ENCODE assay signal across 8 cellular contexts in the genomic region with DNA sequence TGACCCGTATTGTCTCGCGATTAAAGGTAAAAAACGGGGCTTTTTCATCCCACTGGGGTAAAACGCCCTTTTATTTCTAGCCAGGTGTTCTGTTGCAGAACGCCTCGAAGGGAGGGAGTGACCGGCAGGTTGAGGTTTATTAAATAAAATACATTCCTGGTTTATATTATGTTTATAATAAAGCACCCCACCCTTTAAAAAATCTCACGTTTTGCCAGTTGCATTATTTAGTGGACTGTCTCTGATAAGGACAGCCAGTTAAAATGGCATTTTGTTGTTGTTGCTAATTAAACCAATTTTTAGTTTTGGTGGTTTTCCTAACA. TPM values are rescaled to one million over a fixed set of nuclear protein-coding genes. Genes with fewer than 3 reads are reported as not detected.
DNase-seq lines count a peak whose midpoint lies in the region; ATAC-seq, FAIRE-seq and TF ChIP-seq lines count a peak whose summit lies in the region.

No MANE protein-coding gene starts in this region.

- H3K9me3 Mint-ChIP-seq in MCF 10A (ENCODE audit: unreplicated experiment) = peaks cover 16% of the 10 kb centered on the region

- H3K27me3 ChIP-seq in breast epithelium (no peaks in the 10 kb centered on the region), bronchial epithelial cell (ENCODE audit: control insufficient read depth, insufficient read depth, low read length) (no peaks in the 10 kb centered on the region), mesendoderm (ENCODE audit: insufficient read depth, low read length, poor library complexity) (no peaks in the 10 kb centered on the region)

- TF ChIP-seq CTCF in breast epithelium (IDR thresholded peaks at IDR 0.05) (no peak), MCF 10A (IDR thresholded peaks at IDR 0.05; ENCODE audit: unreplicated experiment) (no peak), bronchial epithelial cell (IDR thresholded peaks at IDR 0.05; ENCODE audit: insufficient read depth, low read length, severe bottlenecking) (no peak)

- H3K4me1 ChIP-seq in breast epithelium = no peaks in the 10 kb centered on the region
- H3K4me1 ChIP-seq in mesendoderm (ENCODE audit: control insufficient read depth, low read depth, low read length) = no peaks in the 10 kb centered on the region
- no peaks in the 10 kb centered on the region for H3K4me1 ChIP-seq in urinary bladder (ENCODE audit: insufficient read depth)

- H3K79me1 ChIP-seq in mesendoderm (ENCODE audit: low read length) = peaks cover 4% of the 10 kb centered on the region

- H3K36me3 ChIP-seq in breast epithelium (no peaks in the 10 kb centered on the region), bronchial epithelial cell (ENCODE audit: control insufficient read depth, insufficient read depth, low read length) (no peaks in the 10 kb centered on the region), mesendoderm (ENCODE audit: control insufficient read depth, insufficient read depth, low read length) (peaks cover 2% of the 10 kb centered on the region), urinary bladder (ENCODE audit: insufficient read depth) (peaks cover 2% of the 10 kb centered on the region)

- H3K4me3 Mint-ChIP-seq in MCF 10A (ENCODE audit: unreplicated experiment) = no peak overlapping the region

- no peak for FAIRE-seq in bronchial epithelial cell (lab: Jason Lieb, UNC)

- no peak overlapping the region for H2AK5ac ChIP-seq in mesendoderm (ENCODE audit: low read length)

- H3K9me3 ChIP-seq in breast epithelium = peaks cover 66 to 69% of the 10 kb centered on the region in 2 donors

- no peaks in the 10 kb centered on the region for H3K36me3 Mint-ChIP-seq in MCF 10A (ENCODE audit: insufficient read depth, unreplicated experiment)

- H3K9ac ChIP-seq in mesendoderm (ENCODE audit: low read length) = peak overlapping the region; percentile 69

- no peak overlapping the region for H2BK5ac ChIP-seq in mesendoderm (ENCODE audit: low read length)

- CTCF ChIA-PET in MCF 10A (lab: Yijun Ruan, JAX) = no interaction called here

- no peak overlapping the region for H3K23ac ChIP-seq in mesendoderm (ENCODE audit: low read length)

- H3K4me3 ChIP-seq in breast epithelium = peak overlapping the region; percentile 59 to 84 (median 67)
- H3K4me3 ChIP-seq in bronchial epithelial cell (ENCODE audit: low read depth, low read length) = peak overlapping the region; percentile 68
- peak overlapping the region; percentile 59 for H3K4me3 ChIP-seq in mesendoderm (ENCODE audit: low read length)
- peak overlapping the region; percentile 76 for H3K4me3 ChIP-seq in urinary bladder (ENCODE audit: low read depth, low read length)

- H3K4me1 Mint-ChIP-seq in MCF 10A (ENCODE audit: insufficient read depth, unreplicated experiment) = no peaks in the 10 kb centered on the region

- no peaks in the 10 kb centered on the region for H3K27me3 Mint-ChIP-seq in MCF 10A (ENCODE audit: insufficient read depth, unreplicated experiment)

- no peak overlapping the region for H4K8ac ChIP-seq in mesendoderm (ENCODE audit: low read depth, low read length)

- H3K56ac ChIP-seq in mesendoderm (ENCODE audit: low read length) = peak overlapping the region; percentile 83

- no CpG with 5 or more reads among the region's 9 CpGs for WGBS in mesendoderm (ENCODE audit: extremely low coverage, insufficient coverage, low lambda C conversion rate)
- WGBS in urinary bladder = 1% methylated on average over 9 of the region's 9 CpGs

- ATAC-seq in GM18861 (IDR thresholded peaks at IDR 0.05; ENCODE audit: unreplicated experiment) (no peak), GM18505 (IDR thresholded peaks at IDR 0.05; ENCODE audit: unreplicated experiment) (no peak), HG03097 (IDR thresholded peaks at IDR 0.05; ENCODE audit: low FRiP score, unreplicated experiment) (no peak)

- H3K4me2 ChIP-seq in mesendoderm (ENCODE audit: low read length) = peak overlapping the region; percentile 38

- no peak overlapping the region for H2BK120ac ChIP-seq in mesendoderm (ENCODE audit: low read depth, low read length)

- H3K79me2 ChIP-seq in mesendoderm (ENCODE audit: control insufficient read depth, insufficient read depth, low read length) = peaks cover 11% of the 10 kb centered on the region

- H3K27ac Mint-ChIP-seq in MCF 10A (ENCODE audit: low read depth, unreplicated experiment) = no peak overlapping the region

- POLR2A ChIA-PET in MCF 10A (lab: Yijun Ruan, JAX) = no interaction called here

- H3K4ac ChIP-seq in mesendoderm (ENCODE audit: low read depth, low read length) = no peak overlapping the region

- BruUV-seq in MCF 10A (replicated peaks; lab: Mats Ljungman, UMichigan) = no TSS peak

- intact Hi-C loops in breast epithelium (cut with DNase I; ENCODE audit: low total_unique reads) = no loop called here
- intact Hi-C loops in MCF 10A (cut with micrococcal nuclease) = no loop called here

- peak overlapping the region; percentile 81 to 89 for H3K27ac ChIP-seq in breast epithelium
- H3K27ac ChIP-seq in mesendoderm (ENCODE audit: low read depth, low read length) = no peak overlapping the region
- no peak overlapping the region for H3K27ac ChIP-seq in urinary bladder (ENCODE audit: low read depth)

- H4K5ac ChIP-seq in mesendoderm (ENCODE audit: low read length) = no peak overlapping the region

- H2BK15ac ChIP-seq in mesendoderm (replicated peaks; ENCODE audit: low read depth) = no peak overlapping the region

- no peak for DNase-seq in breast epithelium (ENCODE audit: low spot score in 2 of 2)
- DNase-seq in MCF 10A (ENCODE audit: unreplicated experiment) = no peak
- no peak for DNase-seq in bronchial epithelial cell (ENCODE audit: low read depth)
- no peak for DNase-seq in mesendoderm

- TF ChIP-seq POLR2A in breast epithelium (IDR thresholded peaks at IDR 0.05) = no peak
- TF ChIP-seq POLR2A in GM18505 (IDR thresholded peaks at IDR 0.05; ENCODE audit: borderline replicate concordance, extremely low read depth, insufficient read depth, insufficient read length) = no peak

- no peak overlapping the region for H3K18ac ChIP-seq in mesendoderm (ENCODE audit: low read length)

RNA-seq across cellular contexts. Expression of a gene that starts 25.1 kb away (rescaled TPM):
- total RNA-seq in breast epithelium (1 to 10 TPM; 2.3 to 8.5 (median 2.4) TPM), MCF 10A (2022) (0.84 and 1.2 TPM in 2 replicates), bronchial epithelial cell (0.38 and 1.6 TPM in 2 replicates), urinary bladder (10.8 TPM)
- polyA plus RNA-seq in mesendoderm (2013, experiment 1 of 2) = 15.3 TPM
- polyA plus RNA-seq in mesendoderm (2013, experiment 2 of 2) = 14.8 TPM
- polyA plus RNA-seq in urinary bladder = 1.0 TPM

RNA-seq across cellular contexts. Expression of a gene that starts 40.4 kb away (rescaled TPM):
- 10 to 100 TPM in 1 of 3 donors, 1 to 10 TPM in 2; 5.6 to 11.4 (median 8.8) TPM for total RNA-seq in breast epithelium
- total RNA-seq in MCF 10A (2022) = 8.2 and 8.7 TPM in 2 replicates
- 9.5 and 9.7 TPM in 2 replicates for total RNA-seq in bronchial epithelial cell
- polyA plus RNA-seq in mesendoderm (2013, experiment 1 of 2) = 2.8 TPM
- polyA plus RNA-seq in mesendoderm (2013, experiment 2 of 2) = 3.2 TPM
- 20.1 TPM for total RNA-seq in urinary bladder
- polyA plus RNA-seq in urinary bladder = 4.1 TPM

RNA-seq across cellular contexts. Expression of a gene that starts 52.9 kb away (rescaled TPM):
- total RNA-seq in breast epithelium = 10 to 100 TPM in 2 of 3 donors, 1 to 10 TPM in 1; 8.6 to 13.6 (median 10.2) TPM
- total RNA-seq in MCF 10A (2022) = 1.1 and 2.0 TPM in 2 replicates
- 1.6 and 2.4 TPM in 2 replicates for total RNA-seq in bronchial epithelial cell
- 3.5 TPM for polyA plus RNA-seq in mesendoderm (2013, experiment 1 of 2)
- polyA plus RNA-seq in mesendoderm (2013, experiment 2 of 2) = 3.3 TPM
- 16.2 TPM for total RNA-seq in urinary bladder
- polyA plus RNA-seq in urinary bladder = 4.4 TPM

Comparison
In these comparisons a context has a peak if more than half of its experiments do, and no peak if none do; other contexts are left out.
1. H3K27ac ChIP-seq: peak in breast epithelium (2 of 2); none in mesendoderm (single experiment) and urinary bladder (single experiment).
2. Peak in every context shown above with its lines, with median percentiles within 50 percentile points of each other: H3K4me3 ChIP-seq.